In the genomic region with DNA sequence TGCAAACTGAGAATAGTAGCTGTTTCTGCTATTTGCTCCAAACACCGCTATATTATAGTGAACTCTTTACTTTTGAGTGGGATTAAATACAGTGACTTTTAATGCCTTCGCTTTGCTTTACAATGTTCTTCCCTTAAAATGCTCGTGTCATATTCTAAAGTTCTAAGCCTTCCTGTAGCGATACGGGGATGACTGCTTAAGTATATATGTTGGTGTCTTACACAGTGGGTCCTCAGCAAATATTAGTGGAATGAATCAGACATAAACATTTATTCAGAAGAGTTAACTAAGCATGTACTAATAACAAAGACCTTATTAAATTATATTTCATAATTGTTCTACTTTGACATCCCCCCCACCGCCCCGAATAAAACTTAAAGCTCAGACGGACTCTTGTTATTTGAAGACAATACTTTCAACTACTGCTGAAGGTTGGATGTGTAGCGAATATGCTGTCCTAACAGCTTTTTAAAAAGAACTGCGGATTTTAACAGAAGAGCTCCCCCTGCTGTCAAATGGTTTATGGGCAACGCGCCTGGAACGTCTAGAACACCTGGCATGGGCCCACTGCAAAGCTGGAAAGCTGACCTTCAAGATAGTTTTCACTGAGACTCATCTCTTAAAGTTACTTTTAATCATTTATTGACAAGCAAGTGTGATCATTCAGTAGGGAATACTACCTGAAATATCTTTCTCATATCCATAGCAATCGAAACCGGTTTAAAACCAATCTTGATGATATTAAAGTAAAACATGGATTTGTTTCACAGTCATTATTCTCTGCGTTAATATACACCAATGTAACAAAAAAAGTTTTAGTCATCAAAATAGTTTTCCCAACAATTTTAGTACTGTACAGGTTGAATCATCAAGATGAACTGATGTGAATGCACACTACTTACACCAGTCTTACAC, we compare ENCODE assay signal across 8 cellular contexts.
A peak's percentile ranks its signal among the peaks of the same experiment; 100 is the strongest.
DNase-seq lines count a peak whose midpoint lies in the region; ATAC-seq and TF ChIP-seq lines count a peak whose summit lies in the region.

No MANE protein-coding gene starts in this region.

- H3K9me3 ChIP-seq in KOPT-K1 (ENCODE audit: insufficient read depth, low read length, poor library complexity, severe bottlenecking) (no peaks in the 10 kb centered on the region), Panc1 (ENCODE audit: control insufficient read depth, insufficient read depth, low read depth, low read length) (no peaks in the 10 kb centered on the region)
- no peaks in the 10 kb centered on the region for H3K9me3 ChIP-seq in naive thymus-derived CD4-positive, alpha-beta T cell (ENCODE audit: control insufficient read depth in 2 of 3, low read length in 3 of 3)

- peak overlapping the region; percentile 72 for H3K27ac Mint-ChIP-seq in activated T-cell treated with anti-CD3 and anti-CD28 coated beads, Interleukin-2, amount 50 U/mL, for 72 hours
- H3K27ac Mint-ChIP-seq in naive thymus-derived CD4-positive, alpha-beta T cell: peak overlapping the region; percentile 59 to 100 (median 99)

- no peaks in the 10 kb centered on the region for H3K36me3 ChIP-seq in KOPT-K1 (ENCODE audit: insufficient read depth, low read length)
- no peaks in the 10 kb centered on the region for H3K36me3 ChIP-seq in Panc1 (ENCODE audit: control insufficient read depth, insufficient read depth, low read length)
- H3K36me3 ChIP-seq in naive thymus-derived CD4-positive, alpha-beta T cell (ENCODE audit: control insufficient read depth in 2 of 3, insufficient read depth in 3 of 3, low read length in 3 of 3): no peaks in the 10 kb centered on the region

- no peaks in the 10 kb centered on the region for H3K27me3 ChIP-seq in Panc1 (ENCODE audit: control insufficient read depth, insufficient read depth, low read length)
- H3K27me3 ChIP-seq in naive thymus-derived CD4-positive, alpha-beta T cell (ENCODE audit: control insufficient read depth in 2 of 2, insufficient read depth in 2 of 2, low read length in 2 of 2): no peaks in the 10 kb centered on the region

- peaks cover 12% of the 10 kb centered on the region for H3K4me1 ChIP-seq in Panc1 (ENCODE audit: control insufficient read depth, insufficient read depth, low read length)
- peaks cover 19 to 21% of the 10 kb centered on the region in 2 donors for H3K4me1 ChIP-seq in naive thymus-derived CD4-positive, alpha-beta T cell (ENCODE audit: control insufficient read depth in 2 of 2, insufficient read depth in 2 of 2, low read length in 2 of 2)

- POLR2A ChIA-PET in Panc1 (lab: Charles Lee): interaction anchor here (0.5 to 1.2 kb wide), 11 partner anchors 48 to 780 kb away, joined by 3 to 7 read pairs (median 4); a partner anchor contains a TSS
- POLR2A ChIA-PET in naive thymus-derived CD4-positive, alpha-beta T cell (lab: Charles Lee): interaction anchor here (0.6 to 2.4 kb wide), 11 partner anchors 12 to 737 kb away, joined by 3 to 9 read pairs (median 4); a partner anchor contains a TSS

- H3K36me3 Mint-ChIP-seq in activated T-cell treated with anti-CD3 and anti-CD28 coated beads, Interleukin-2, amount 50 U/mL, for 72 hours (ENCODE audit: insufficient read depth in 2 of 2): peaks cover 5 to 6% of the 10 kb centered on the region in 2 donors
- peaks cover 0 to 18% (median 0%) of the 10 kb centered on the region in 5 donors for H3K36me3 Mint-ChIP-seq in naive thymus-derived CD4-positive, alpha-beta T cell

- in situ Hi-C loops in Panc1 (cut with HindIII; ENCODE audit: low pct_unique_long_range_greater_than_20kb, low sequenced_read_pairs): no loop called here

- TF ChIP-seq CTCF in Panc1 (IDR thresholded peaks at IDR 0.05): peak; percentile 98
- TF ChIP-seq CTCF in fibroblast of mammary gland (conservative IDR thresholded peaks at IDR 0.05; ENCODE audit: control insufficient read depth, insufficient read depth, low read depth, low read length): peak; percentile 79

- peaks cover 51% of the 10 kb centered on the region for H3K4me1 Mint-ChIP-seq in activated T-cell treated with anti-CD3 and anti-CD28 coated beads, Interleukin-2, amount 50 U/mL, for 72 hours (ENCODE audit: low read depth)
- peaks cover 10 to 58% (median 32%) of the 10 kb centered on the region in 7 donors for H3K4me1 Mint-ChIP-seq in naive thymus-derived CD4-positive, alpha-beta T cell

- peak overlapping the region; percentile 94 to 98 for H3K4me3 Mint-ChIP-seq in activated T-cell treated with anti-CD3 and anti-CD28 coated beads, Interleukin-2, amount 50 U/mL, for 72 hours
- peak overlapping the region; percentile 71 to 100 (median 96) for H3K4me3 Mint-ChIP-seq in naive thymus-derived CD4-positive, alpha-beta T cell

- H3K4me3 ChIP-seq in Panc1 (ENCODE audit: low read depth in 2 of 2, low read length in 2 of 2) (peak overlapping the region; percentile 70 to 97), fibroblast of mammary gland (ENCODE audit: control insufficient read depth, low read depth, low read length) (peak overlapping the region; percentile 68)
- H3K4me3 ChIP-seq in naive thymus-derived CD4-positive, alpha-beta T cell (ENCODE audit: low read length): peak overlapping the region; percentile 97

- peak; percentile 72 for ATAC-seq in Panc1
- peak; percentile 11 to 25 for ATAC-seq in activated T-cell treated with anti-CD3 and anti-CD28 coated beads, Interleukin-2, amount 50 U/mL, for 72 hours (replicated peaks in 1 of 2)
- peak; percentile 18 for ATAC-seq in naive thymus-derived CD4-positive, alpha-beta T cell

- CTCF ChIA-PET in Panc1 (lab: Charles Lee): interaction anchor here (0.6 to 1.7 kb wide), 12 partner anchors 22 to 670 kb away, joined by 3 to 8 read pairs (median 4); a partner anchor contains a TSS
- CTCF ChIA-PET in naive thymus-derived CD4-positive, alpha-beta T cell (lab: Charles Lee): interaction anchor here (0.6 to 2.1 kb wide), 28 partner anchors 9 to 236 kb away, joined by 3 to 10 read pairs (median 4); no protein-coding TSS in a partner anchor

- BruUV-seq in Panc1 (replicated peaks; lab: Mats Ljungman, UMichigan): no TSS peak

- intact Hi-C loops in Panc1 (cut with micrococcal nuclease; ENCODE audit: unreplicated experiment): loop anchor here (1.0 kb wide), 1 partner anchor 176 kb away; no protein-coding TSS in a partner anchor
- intact Hi-C loops in naive thymus-derived CD4-positive, alpha-beta T cell (cut with micrococcal nuclease): loop anchor here (1.0 to 2.0 kb wide), 8 partner anchors 65 to 1551 kb away; a partner anchor contains a TSS

- H3K9me3 Mint-ChIP-seq in activated T-cell treated with anti-CD3 and anti-CD28 coated beads, Interleukin-2, amount 50 U/mL, for 72 hours: no peaks in the 10 kb centered on the region
- peaks cover 0 to 10% (median 0%) of the 10 kb centered on the region in 11 donors for H3K9me3 Mint-ChIP-seq in naive thymus-derived CD4-positive, alpha-beta T cell

- peak overlapping the region; percentile 92 for H3K27ac ChIP-seq in KOPT-K1 (ENCODE audit: low read depth, low read length, poor library complexity, severe bottlenecking)
- peak overlapping the region; percentile 85 for H3K27ac ChIP-seq in Panc1 (ENCODE audit: low read length)
- H3K27ac ChIP-seq in naive thymus-derived CD4-positive, alpha-beta T cell (ENCODE audit: low read depth, low read length): peak overlapping the region; percentile 98

- peak; percentile 32 for DNase-seq in NK-92 treated with Interleukin-12 subunit alpha and Interleukin-12 subunit beta, amount 100 ng/mL, for 24 hours (lab: John Stamatoyannopoulos, UW)
- DNase-seq in NK-92 (lab: John Stamatoyannopoulos, UW; ENCODE audit: unreplicated experiment): no peak
- DNase-seq in Panc1 (ENCODE audit: low read depth, low spot score): peak; percentile 92
- DNase-seq in activated T-cell treated with anti-CD3 and anti-CD28 coated beads, Interleukin-2, amount 50 U/mL, for 72 hours: peak; percentile 76 to 83
- DNase-seq in fibroblast of mammary gland (ENCODE audit: low read depth): peak; percentile 90
- DNase-seq in naive thymus-derived CD4-positive, alpha-beta T cell: peak; percentile 48 to 86 (median 83)
- peak; percentile 54 to 57 for DNase-seq in stimulated activated CD8-positive, alpha-beta memory T cell treated with anti-CD3 and anti-CD28 coated beads, Interleukin-7, amount 100 ng/mL, for 4 hours (ENCODE audit: low read depth in 2 of 2)

- peaks cover 52% of the 10 kb centered on the region for H3K27me3 Mint-ChIP-seq in activated T-cell treated with anti-CD3 and anti-CD28 coated beads, Interleukin-2, amount 50 U/mL, for 72 hours (ENCODE audit: low read depth)
- H3K27me3 Mint-ChIP-seq in naive thymus-derived CD4-positive, alpha-beta T cell: peaks cover 0 to 2% (median 0%) of the 10 kb centered on the region in 5 donors

Comparison
In these comparisons a context has a peak if more than half of its experiments do, and no peak if none do; other contexts are left out.
1. ATAC-seq: peak in every context shown above with its lines; median percentile 72 in Panc1; 18 in activated T-cell treated with anti-CD3 and anti-CD28 coated beads, Interleukin-2, amount 50 U/mL, for 72 hours; 18 in naive thymus-derived CD4-positive, alpha-beta T cell.